13 cellular contexts compared by ENCODE assay signal in the genomic region with DNA sequence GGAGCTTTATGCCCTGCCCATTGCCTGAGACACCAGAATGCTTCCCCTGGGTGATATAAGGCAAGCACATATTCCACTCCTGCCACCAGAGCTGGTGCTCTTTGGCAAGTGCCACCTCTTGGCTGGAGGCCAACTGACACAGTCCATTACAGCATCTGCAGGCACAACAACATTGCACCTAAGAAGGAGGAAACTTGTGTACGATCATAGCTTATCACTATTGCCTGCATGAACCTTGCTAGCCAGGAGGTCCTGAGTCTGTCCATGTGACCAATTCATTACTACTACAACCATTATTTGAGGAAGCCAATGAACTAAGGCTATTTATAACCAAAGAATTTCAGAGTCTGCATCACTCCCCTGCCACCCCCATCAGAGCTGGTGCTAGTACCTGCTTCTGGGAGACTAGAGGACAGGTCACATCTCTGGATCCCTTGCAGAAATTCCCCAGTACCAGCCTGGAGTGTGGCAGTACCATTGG.
DNase-seq lines count a peak whose midpoint lies in the region; ATAC-seq, FAIRE-seq and TF ChIP-seq lines count a peak whose summit lies in the region.
"Had no signal": no experiment of that assay in that cellular context is flagged by ENCODE, and none has a peak within 500 bp of the region (broad histone marks: within the 10 kb centered on the region; RNA-seq: fewer than 3 reads in every experiment).

No MANE protein-coding gene starts in this region.

- H3K27me3 ChIP-seq in tibial artery: no peaks in the 10 kb centered on the region
- H3K27me3 ChIP-seq: spleen had no signal

- intact Hi-C loops in tibial artery (cut with DNase I; ENCODE audit: low total_unique reads): no loop called here

- peaks cover 0 to 18% (median 3%) of the 10 kb centered on the region in 3 donors for H3K9me3 ChIP-seq in tibial artery

- H3K4me1 ChIP-seq in tibial artery: peaks cover 0 to 10% (median 4%) of the 10 kb centered on the region in 4 donors

- TF ChIP-seq CTCF in epithelial cell of esophagus (IDR thresholded peaks at IDR 0.05; ENCODE audit: insufficient read depth, low read depth, low read length, missing control alignments): no peak
- TF ChIP-seq CTCF in tibial artery (IDR thresholded peaks at IDR 0.05): no peak

- FAIRE-seq in GM12892 (lab: Jason Lieb, UNC): peak; percentile 5
- FAIRE-seq: endometrium had no signal

- DNase-seq in GM12892 (ENCODE audit: insufficient read length) (no peak), NCI-H1105 treated with DMSO at 0.1 percent for 48 hours (lab: John Stamatoyannopoulos, UW) (peak; percentile 68), epithelial cell of esophagus (ENCODE audit: low read depth) (peak; percentile 31), renal cortical epithelial cell (ENCODE audit: low read depth) (peak; percentile 3), amniotic stem cell (lab: John Stamatoyannopoulos, UW) (no peak), tibial artery (no peak)
- DNase-seq: activated T-cell treated with anti-CD3 and anti-CD28 coated beads, Interleukin-2, amount 50 U/mL, for 4 hours; immature natural killer cell; occipital lobe; spleen had no signal

- H3K4me3 ChIP-seq in epithelial cell of esophagus (ENCODE audit: low read length) (no peak overlapping the region), tibial artery (no peak overlapping the region)
- H3K4me3 ChIP-seq: spleen had no signal

- H3K36me3 ChIP-seq in tibial artery: no peaks in the 10 kb centered on the region
- H3K36me3 ChIP-seq: spleen had no signal

- TF ChIP-seq POLR2A in GM12892 (IDR thresholded peaks at IDR 0.05; ENCODE audit: low read depth, low read length): no peak

- ATAC-seq in HG03039 (IDR thresholded peaks at IDR 0.05; ENCODE audit: unreplicated experiment): no peak
- ATAC-seq: activated T-cell treated with anti-CD3 and anti-CD28 coated beads, Interleukin-2, amount 50 U/mL, for 4 hours had no signal

- H3K27ac ChIP-seq in tibial artery: no peak overlapping the region
- H3K27ac ChIP-seq: HL-60, spleen had no signal

Comparison
In these comparisons a context has a peak if more than half of its experiments do, and no peak if none do; other contexts are left out.
1. DNase-seq: peak in NCI-H1105 treated with DMSO at 0.1 percent for 48 hours (single experiment), epithelial cell of esophagus (single experiment) and renal cortical epithelial cell (single experiment); none in GM12892 (single experiment), amniotic stem cell (single experiment) and tibial artery (0 of 2).